Comparison of ENCODE assay signal across 9 cellular contexts in genomic region chr17:65278050-65278819, GRCh38.
DNase-seq lines count a peak whose midpoint lies in the region; TF ChIP-seq lines count a peak whose summit lies in the region.
"Had no signal": no experiment of that assay in that cellular context is flagged by ENCODE, and none has a peak within 500 bp of the region (broad histone marks: within the 10 kb centered on the region; RNA-seq: fewer than 3 reads in every experiment).

No MANE protein-coding gene starts in this region.

- H3K4me1 Mint-ChIP-seq in activated CD4-positive, alpha-beta memory T cell treated with anti-CD3 and anti-CD28 coated beads for 36 hours (ENCODE audit: low read depth) = peaks cover 4% of the 10 kb centered on the region

- no peak overlapping the region for H3K4me2 ChIP-seq in osteoblast (ENCODE audit: insufficient read depth, low read length)

- H3K9me3 Mint-ChIP-seq in activated CD4-positive, alpha-beta memory T cell treated with anti-CD3 and anti-CD28 coated beads for 36 hours = peaks cover 4% of the 10 kb centered on the region
- H3K9me3 Mint-ChIP-seq: natural killer cell treated with Interleukin-12 subunit alpha and Interleukin-12 subunit beta and Interleukin-15 and Interleukin-18, amount 100 ng/mL, for 72 hours; T-helper 1 cell treated with Interleukin-12 subunit alpha and Interleukin-12 subunit beta and Interleukin-4 antibody, amounts not matched to agents 30 μg/mL and 1 μg/mL, for 36 hours had no signal

- no peaks in the 10 kb centered on the region for H3K4me1 ChIP-seq in osteoblast (ENCODE audit: insufficient read depth, low read length)

- POLR2A ChIA-PET in activated CD4-positive, alpha-beta memory T cell treated with anti-CD3 and anti-CD28 coated beads for 36 hours (lab: Charles Lee) = no interaction called here

- peak overlapping the region; percentile 18 for H2AFZ ChIP-seq in osteoblast (ENCODE audit: low read length)

- intact Hi-C loops in activated CD4-positive, alpha-beta memory T cell treated with anti-CD3 and anti-CD28 coated beads for 36 hours (cut with micrococcal nuclease) = no loop called here

- no peak overlapping the region for H3K27ac Mint-ChIP-seq in activated CD4-positive, alpha-beta memory T cell treated with anti-CD3 and anti-CD28 coated beads for 36 hours
- H3K27ac Mint-ChIP-seq: natural killer cell treated with Interleukin-12 subunit alpha and Interleukin-12 subunit beta and Interleukin-15 and Interleukin-18, amount 100 ng/mL, for 72 hours; T-helper 1 cell treated with Interleukin-12 subunit alpha and Interleukin-12 subunit beta and Interleukin-4 antibody, amounts not matched to agents 30 μg/mL and 1 μg/mL, for 36 hours had no signal

- no peaks in the 10 kb centered on the region for H3K27me3 ChIP-seq in osteoblast (ENCODE audit: insufficient read depth, low read length)

- H3K27me3 Mint-ChIP-seq in activated CD4-positive, alpha-beta memory T cell treated with anti-CD3 and anti-CD28 coated beads for 36 hours = peaks cover 13% of the 10 kb centered on the region

- H3K36me3 ChIP-seq in osteoblast (ENCODE audit: insufficient read depth, low read length) = no peaks in the 10 kb centered on the region

- peak; percentile 53 for TF ChIP-seq CTCF in GM12865 (IDR thresholded peaks at IDR 0.05; ENCODE audit: insufficient read depth, low read depth, low read length, missing control alignments)
- peak; percentile 80 for TF ChIP-seq CTCF in fibroblast of pulmonary artery (IDR thresholded peaks at IDR 0.05; ENCODE audit: low read length, missing control alignments)
- TF ChIP-seq CTCF in osteoblast (IDR thresholded peaks at IDR 0.05; ENCODE audit: extremely low read depth, low read depth, low read length) = peak; percentile 65

- no peaks in the 10 kb centered on the region for H4K20me1 ChIP-seq in osteoblast (ENCODE audit: insufficient read depth, low read length)

- H3K4me3 Mint-ChIP-seq in activated CD4-positive, alpha-beta memory T cell treated with anti-CD3 and anti-CD28 coated beads for 36 hours = no peak overlapping the region
- H3K4me3 Mint-ChIP-seq: natural killer cell treated with Interleukin-12 subunit alpha and Interleukin-12 subunit beta and Interleukin-15 and Interleukin-18, amount 100 ng/mL, for 72 hours; T-helper 1 cell treated with Interleukin-12 subunit alpha and Interleukin-12 subunit beta and Interleukin-4 antibody, amounts not matched to agents 30 μg/mL and 1 μg/mL, for 36 hours had no signal

- H3K9me3 ChIP-seq in osteoblast (ENCODE audit: low read depth, low read length) = no peaks in the 10 kb centered on the region

- no peaks in the 10 kb centered on the region for H3K36me3 Mint-ChIP-seq in activated CD4-positive, alpha-beta memory T cell treated with anti-CD3 and anti-CD28 coated beads for 36 hours
- H3K36me3 Mint-ChIP-seq: natural killer cell treated with Interleukin-12 subunit alpha and Interleukin-12 subunit beta and Interleukin-15 and Interleukin-18, amount 100 ng/mL, for 72 hours had no signal

- no peak overlapping the region for H3K27ac ChIP-seq in osteoblast (ENCODE audit: low read depth, low read length)

- H3K79me2 ChIP-seq in osteoblast (ENCODE audit: insufficient read depth, low read length) = no peaks in the 10 kb centered on the region

- H3K4me3 ChIP-seq in GM12865 (ENCODE audit: low read depth, low read length) (no peak overlapping the region), fibroblast of pulmonary artery (replicated peaks; ENCODE audit: low read depth, low read length) (no peak overlapping the region), osteoblast (ENCODE audit: insufficient read depth, low read length) (no peak overlapping the region)

- CTCF ChIA-PET in activated CD4-positive, alpha-beta memory T cell treated with anti-CD3 and anti-CD28 coated beads for 36 hours (lab: Charles Lee) = interaction anchor here (1.0 to 1.4 kb wide), 4 partner anchors 17 to 711 kb away, joined by 3 to 4 read pairs (median 4); no protein-coding TSS in a partner anchor

- DNase-seq in GM12865 (ENCODE audit: low read depth) (peak; percentile 46), NAMALWA (ENCODE audit: low spot score) (peak; percentile 44), fibroblast of pulmonary artery (ENCODE audit: low read depth) (peak; percentile 75), osteoblast (ENCODE audit: insufficient read length, low spot score, missing footprints) (peak; percentile 87), NCI-H187 (lab: John Stamatoyannopoulos, UW) (no peak)
- peak; percentile 34 for DNase-seq in activated CD4-positive, alpha-beta memory T cell treated with anti-CD3 and anti-CD28 coated beads for 36 hours
- no peak for DNase-seq in NK-92 treated with Interleukin-12 subunit alpha and Interleukin-12 subunit beta, amount 100 ng/mL, for 24 hours (lab: John Stamatoyannopoulos, UW)

Comparison
In these comparisons a context has a peak if more than half of its experiments do, and no peak if none do; other contexts are left out.
1. DNase-seq: peak in GM12865 (single experiment), NAMALWA (single experiment), activated CD4-positive, alpha-beta memory T cell treated with anti-CD3 and anti-CD28 coated beads for 36 hours (single experiment), fibroblast of pulmonary artery (single experiment) and osteoblast (single experiment); none in NCI-H187 (0 of 2) and NK-92 treated with Interleukin-12 subunit alpha and Interleukin-12 subunit beta, amount 100 ng/mL, for 24 hours (single experiment).
2. Peak in every context shown above with its lines, with median percentiles within 50 percentile points of each other: CTCF ChIP-seq.